In genomic region chr10:26445411-26446031, GRCh38 we compare ENCODE assay signal across 14 cellular contexts. TPM values are rescaled to one million over a fixed set of nuclear protein-coding genes. Genes with fewer than 3 reads are reported as not detected.
DNase-seq lines count a peak whose midpoint lies in the region; ATAC-seq, FAIRE-seq and TF ChIP-seq lines count a peak whose summit lies in the region.
"Had no signal": no experiment of that assay in that cellular context is flagged by ENCODE, and none has a peak within 500 bp of the region (broad histone marks: within the 10 kb centered on the region; RNA-seq: fewer than 3 reads in every experiment).

No MANE protein-coding gene starts in this region.

- no peaks in the 10 kb centered on the region for H3K27me3 ChIP-seq in CD4-positive, CD25-positive, alpha-beta regulatory T cell (ENCODE audit: control insufficient read depth, insufficient read depth, low read length)
- H3K27me3 ChIP-seq in naive thymus-derived CD4-positive, alpha-beta T cell (ENCODE audit: control insufficient read depth in 2 of 2, insufficient read depth in 2 of 2, low read length in 2 of 2): no peaks in the 10 kb centered on the region
- H3K27me3 ChIP-seq in gastrocnemius medialis: no peaks in the 10 kb centered on the region

- intact Hi-C loops in naive thymus-derived CD4-positive, alpha-beta T cell (cut with micrococcal nuclease): loop anchor here (2.0 to 10.0 kb wide), 2 partner anchors 237 to 1889 kb away; no protein-coding TSS in a partner anchor
- intact Hi-C loops in gastrocnemius medialis (cut with DNase I; ENCODE audit: low total_unique reads): no loop called here

- no peaks in the 10 kb centered on the region for H3K9me3 ChIP-seq in CD4-positive, CD25-positive, alpha-beta regulatory T cell (ENCODE audit: control insufficient read depth in 2 of 2, low read length in 2 of 2)
- no peaks in the 10 kb centered on the region for H3K9me3 ChIP-seq in naive thymus-derived CD4-positive, alpha-beta T cell (ENCODE audit: control insufficient read depth in 2 of 3, low read length in 3 of 3)
- H3K9me3 ChIP-seq in gastrocnemius medialis: no peaks in the 10 kb centered on the region

- in situ Hi-C loops in gastrocnemius medialis (cut with MboI; ENCODE audit: low sequenced_read_pairs in 4 of 4): no loop called here

- H3K4me3 ChIP-seq in CD4-positive, CD25-positive, alpha-beta regulatory T cell (ENCODE audit: low read depth, low read length): peak overlapping the region; percentile 77
- H3K4me3 ChIP-seq in naive thymus-derived CD4-positive, alpha-beta T cell (ENCODE audit: low read length): no peak overlapping the region
- H3K4me3 ChIP-seq in gastrocnemius medialis: no peak overlapping the region
- H3K4me3 ChIP-seq: PC-9 had no signal

- peaks cover 87% of the 10 kb centered on the region for H3K4me1 ChIP-seq in CD4-positive, CD25-positive, alpha-beta regulatory T cell (ENCODE audit: control insufficient read depth, insufficient read depth, low read length, poor library complexity, severe bottlenecking)
- H3K4me1 ChIP-seq in naive thymus-derived CD4-positive, alpha-beta T cell (ENCODE audit: control insufficient read depth in 2 of 2, insufficient read depth in 2 of 2, low read length in 2 of 2): peaks cover 44 to 62% of the 10 kb centered on the region in 2 donors
- H3K4me1 ChIP-seq in gastrocnemius medialis: no peaks in the 10 kb centered on the region

- peak overlapping the region; percentile 85 to 99 (median 93) for H3K27ac Mint-ChIP-seq in CD4-positive, CD25-positive, alpha-beta regulatory T cell
- H3K27ac Mint-ChIP-seq in activated T-helper 17 cell treated with anti-CD3 and anti-CD28 coated beads, Interleukin-2, amount 50 U/mL, for 72 hours: peak overlapping the region; percentile 96
- peak overlapping the region; percentile 80 to 98 (median 91) for H3K27ac Mint-ChIP-seq in naive thymus-derived CD4-positive, alpha-beta T cell

- CTCF ChIA-PET in naive thymus-derived CD4-positive, alpha-beta T cell (lab: Charles Lee): no interaction called here

- POLR2A ChIA-PET in naive thymus-derived CD4-positive, alpha-beta T cell (lab: Charles Lee): interaction anchor here (0.6 to 2.9 kb wide), 4 partner anchors 11 to 1886 kb away, joined by 3 to 9 read pairs (median 3); no protein-coding TSS in a partner anchor

- DNase-seq in CD4-positive, CD25-positive, alpha-beta regulatory T cell: no peak
- DNase-seq in GM12892 (ENCODE audit: insufficient read length) (no peak), CD1c-positive myeloid dendritic cell (ENCODE audit: extremely low spot score) (no peak), gastrocnemius medialis (no peak)
- DNase-seq in naive thymus-derived CD4-positive, alpha-beta T cell: no peak
- DNase-seq: caudate nucleus, kidney glomerular epithelial cell, PC-9 had no signal

- FAIRE-seq in GM12892 (lab: Jason Lieb, UNC): peak; percentile 63
- FAIRE-seq: frontal cortex had no signal

- peaks cover 0 to 2% (median 0%) of the 10 kb centered on the region in 7 donors for H3K9me3 Mint-ChIP-seq in CD4-positive, CD25-positive, alpha-beta regulatory T cell
- H3K9me3 Mint-ChIP-seq in activated T-helper 17 cell treated with anti-CD3 and anti-CD28 coated beads, Interleukin-2, amount 50 U/mL, for 72 hours: peaks cover 4% of the 10 kb centered on the region
- peaks cover 0 to 14% (median 4%) of the 10 kb centered on the region in 11 donors for H3K9me3 Mint-ChIP-seq in naive thymus-derived CD4-positive, alpha-beta T cell
- H3K9me3 Mint-ChIP-seq: neural crest cell had no signal

- H3K36me3 Mint-ChIP-seq in CD4-positive, CD25-positive, alpha-beta regulatory T cell: peaks cover 37% of the 10 kb centered on the region
- H3K36me3 Mint-ChIP-seq in activated T-helper 17 cell treated with anti-CD3 and anti-CD28 coated beads, Interleukin-2, amount 50 U/mL, for 72 hours (ENCODE audit: low read depth): peaks cover 78% of the 10 kb centered on the region
- H3K36me3 Mint-ChIP-seq in naive thymus-derived CD4-positive, alpha-beta T cell: peaks cover 13 to 53% (median 34%) of the 10 kb centered on the region in 5 donors

- H3K4me1 Mint-ChIP-seq in CD4-positive, CD25-positive, alpha-beta regulatory T cell: peaks cover 50 to 89% (median 65%) of the 10 kb centered on the region in 4 donors
- H3K4me1 Mint-ChIP-seq in activated T-helper 17 cell treated with anti-CD3 and anti-CD28 coated beads, Interleukin-2, amount 50 U/mL, for 72 hours: peaks cover 60% of the 10 kb centered on the region
- peaks cover 59 to 92% (median 84%) of the 10 kb centered on the region in 7 donors for H3K4me1 Mint-ChIP-seq in naive thymus-derived CD4-positive, alpha-beta T cell

- peak overlapping the region; percentile 96 for H3K27ac ChIP-seq in CD4-positive, CD25-positive, alpha-beta regulatory T cell (ENCODE audit: insufficient read depth, low read length, poor library complexity, severe bottlenecking)
- peak overlapping the region; percentile 67 for H3K27ac ChIP-seq in naive thymus-derived CD4-positive, alpha-beta T cell (ENCODE audit: low read depth, low read length)
- H3K27ac ChIP-seq in gastrocnemius medialis: no peak overlapping the region
- H3K27ac ChIP-seq: PC-9 had no signal

- peak overlapping the region; percentile 54 to 83 (median 74) for H3K4me3 Mint-ChIP-seq in CD4-positive, CD25-positive, alpha-beta regulatory T cell
- peak overlapping the region; percentile 89 for H3K4me3 Mint-ChIP-seq in activated T-helper 17 cell treated with anti-CD3 and anti-CD28 coated beads, Interleukin-2, amount 50 U/mL, for 72 hours
- H3K4me3 Mint-ChIP-seq in naive thymus-derived CD4-positive, alpha-beta T cell: peak overlapping the region in 9 of 10 donors; percentile 5 to 69 (median 34)
- H3K4me3 Mint-ChIP-seq: neural crest cell had no signal

- no peak for ATAC-seq in CD4-positive, CD25-positive, alpha-beta regulatory T cell (ENCODE audit: low read depth in 2 of 2)
- no peak for ATAC-seq in activated T-helper 17 cell treated with anti-CD3 and anti-CD28 coated beads, Interleukin-2, amount 50 U/mL, for 72 hours (replicated peaks)
- ATAC-seq in naive thymus-derived CD4-positive, alpha-beta T cell: no peak
- ATAC-seq in GM19324 (IDR thresholded peaks at IDR 0.05; ENCODE audit: low FRiP score, unreplicated experiment): no peak
- ATAC-seq in HG02973 (IDR thresholded peaks at IDR 0.05; ENCODE audit: unreplicated experiment): no peak
- no peak for ATAC-seq in gastrocnemius medialis

- TF ChIP-seq POLR2A in GM12892 (IDR thresholded peaks at IDR 0.05; ENCODE audit: low read depth, low read length) (no peak), gastrocnemius medialis (IDR thresholded peaks at IDR 0.05) (no peak)

- peaks cover 11% of the 10 kb centered on the region for H3K36me3 ChIP-seq in CD4-positive, CD25-positive, alpha-beta regulatory T cell (ENCODE audit: control insufficient read depth, insufficient read depth, low read length)
- H3K36me3 ChIP-seq in naive thymus-derived CD4-positive, alpha-beta T cell (ENCODE audit: control insufficient read depth in 2 of 3, insufficient read depth in 3 of 3, low read length in 3 of 3): no peaks in the 10 kb centered on the region
- no peaks in the 10 kb centered on the region for H3K36me3 ChIP-seq in gastrocnemius medialis

- H3K27me3 Mint-ChIP-seq in CD4-positive, CD25-positive, alpha-beta regulatory T cell: peaks cover 6% of the 10 kb centered on the region
- no peaks in the 10 kb centered on the region for H3K27me3 Mint-ChIP-seq in activated T-helper 17 cell treated with anti-CD3 and anti-CD28 coated beads, Interleukin-2, amount 50 U/mL, for 72 hours
- H3K27me3 Mint-ChIP-seq in naive thymus-derived CD4-positive, alpha-beta T cell: no peaks in the 10 kb centered on the region

- TF ChIP-seq CTCF in gastrocnemius medialis (IDR thresholded peaks at IDR 0.05 in 4 of 5, conservative IDR thresholded peaks at IDR 0.05 in 1 of 5): no peak

RNA-seq across cellular contexts. Expression of gene APBB1IP, which starts 7.4 kb away (rescaled TPM):
- 86.4 TPM for total RNA-seq in CD4-positive, CD25-positive, alpha-beta regulatory T cell
- polyA plus RNA-seq in CD4-positive, CD25-positive, alpha-beta regulatory T cell: 10 to 100 TPM; 44.1 to 56.0 (median 50.3) TPM
- 37.4 TPM for polyA plus RNA-seq in GM12892 (2012; ENCODE audit: missing spikeins)
- total RNA-seq in activated T-helper 17 cell treated with anti-CD3 and anti-CD28 coated beads, Interleukin-2, amount 50 U/mL, for 72 hours: 10 to 100 TPM; 46.5 to 50.4 TPM
- 100 to 1,000 TPM in 1 of 5 experiments, 10 to 100 TPM in 4; 64.7 to 101 (median 88.0) TPM for total RNA-seq in naive thymus-derived CD4-positive, alpha-beta T cell
- 10 to 100 TPM; 60.2 to 70.5 TPM for polyA plus RNA-seq in naive thymus-derived CD4-positive, alpha-beta T cell
- total RNA-seq in gastrocnemius medialis: 1 to 10 TPM in 2 of 4 donors, under 1 TPM in 2; 0.83 to 2.0 (median 1.2) TPM
- total RNA-seq: LHCN-M2, neural crest cell, PC-9 had no signal

Comparison
In these comparisons a context has a peak if more than half of its experiments do, and no peak if none do; other contexts are left out.
1. H3K27ac ChIP-seq: peak in CD4-positive, CD25-positive, alpha-beta regulatory T cell (single experiment) and naive thymus-derived CD4-positive, alpha-beta T cell (single experiment); none in gastrocnemius medialis (0 of 4).
2. H3K4me3 Mint-ChIP-seq: peak in every context shown above with its lines; median percentile 89 in activated T-helper 17 cell treated with anti-CD3 and anti-CD28 coated beads, Interleukin-2, amount 50 U/mL, for 72 hours; 74 in CD4-positive, CD25-positive, alpha-beta regulatory T cell; 34 in naive thymus-derived CD4-positive, alpha-beta T cell.
3. RNA of gene APBB1IP, which starts 7.4 kb away (total RNA-seq): 64.7 to 101 TPM in naive thymus-derived CD4-positive, alpha-beta T cell, 86.4 TPM in CD4-positive, CD25-positive, alpha-beta regulatory T cell (single experiment) and 46.5 to 50.4 TPM in activated T-helper 17 cell treated with anti-CD3 and anti-CD28 coated beads, Interleukin-2, amount 50 U/mL, for 72 hours; 0.83 to 2.0 TPM in gastrocnemius medialis; every median in the first group is over 10 times any median in the second.
4. Peak in every context shown above with its lines, with median percentiles within 50 percentile points of each other: H3K27ac Mint-ChIP-seq.